15 cellular contexts compared by ENCODE assay signal in genomic region chr9:92257327-92257726, GRCh38.
"Had no signal": no experiment of that assay in that cellular context is flagged by ENCODE, and none has a peak within 500 bp of the region (broad histone marks: within the 10 kb centered on the region; RNA-seq: fewer than 3 reads in every experiment).

No MANE protein-coding gene starts in this region.

- DNase-seq: activated CD4-positive, alpha-beta T cell treated with anti-CD3 and anti-CD28 coated beads, Interleukin-2, amount 50 U/mL, for 1 hour; activated gamma-delta T cell treated with Interleukin-2 at 50 U/mL for 16 hours; activated naive CD8-positive, alpha-beta T cell treated with anti-CD3 and anti-CD28 coated beads for 36 hours; activated T-cell treated with anti-CD3 and anti-CD28 coated beads for 4 hours; amniotic stem cell; effector memory CD8-positive, alpha-beta T cell; esophagus squamous epithelium; heart right ventricle; naive thymus-derived CD4-positive, alpha-beta T cell; stimulated activated CD4-positive, alpha-beta T cell treated with anti-CD3 and anti-CD28 coated beads, Interleukin-2, amount 100 ng/mL, for 24 hours; stimulated activated naive CD4-positive, alpha-beta T cell treated with Interleukin-2 at 50 U/mL for 16 hours; tibial artery; uterus had no signal

- H3K27ac Mint-ChIP-seq: activated naive CD8-positive, alpha-beta T cell treated with anti-CD3 and anti-CD28 coated beads for 36 hours; activated T-helper 1 cell treated with anti-CD3 and anti-CD28 coated beads, Interleukin-12 subunit alpha, Interleukin-12 subunit beta, Interleukin-2, Interleukin-4 antibody, amounts not matched to agents 30 ng/mL and 10 ng/mL and 1 ng/mL, durations not matched to agents 14 hours and 24 hours and 36 hours; memory B cell had no signal

- H3K4me3 Mint-ChIP-seq: activated naive CD8-positive, alpha-beta T cell treated with anti-CD3 and anti-CD28 coated beads for 36 hours; activated T-helper 1 cell treated with anti-CD3 and anti-CD28 coated beads, Interleukin-12 subunit alpha, Interleukin-12 subunit beta, Interleukin-2, Interleukin-4 antibody, amounts not matched to agents 30 ng/mL and 10 ng/mL and 1 ng/mL, durations not matched to agents 14 hours and 24 hours and 36 hours; effector memory CD8-positive, alpha-beta T cell; memory B cell; naive thymus-derived CD4-positive, alpha-beta T cell had no signal

- H3K27me3 Mint-ChIP-seq: activated naive CD8-positive, alpha-beta T cell treated with anti-CD3 and anti-CD28 coated beads for 36 hours; effector memory CD8-positive, alpha-beta T cell; memory B cell; naive thymus-derived CD4-positive, alpha-beta T cell had no signal

- H3K4me1 Mint-ChIP-seq: memory B cell; naive thymus-derived CD4-positive, alpha-beta T cell had no signal

- H3K9me3 Mint-ChIP-seq: activated naive CD8-positive, alpha-beta T cell treated with anti-CD3 and anti-CD28 coated beads for 36 hours; activated T-helper 1 cell treated with anti-CD3 and anti-CD28 coated beads, Interleukin-12 subunit alpha, Interleukin-12 subunit beta, Interleukin-2, Interleukin-4 antibody, amounts not matched to agents 30 ng/mL and 10 ng/mL and 1 ng/mL, durations not matched to agents 14 hours and 24 hours and 36 hours; effector memory CD8-positive, alpha-beta T cell; memory B cell had no signal

- ATAC-seq: effector memory CD8-positive, alpha-beta T cell; naive thymus-derived CD4-positive, alpha-beta T cell had no signal
